8 cellular contexts compared by ENCODE assay signal in genomic region chr17:80875480-80875995, GRCh38.
A peak's percentile ranks its signal among the peaks of the same experiment; 100 is the strongest.
DNase-seq lines count a peak whose midpoint lies in the region; ATAC-seq, FAIRE-seq and TF ChIP-seq lines count a peak whose summit lies in the region.
"Not testable (repeated sequence)": the region's sequence is repeated elsewhere in the genome, so short reads cannot be mapped to it uniquely, and the experiment has no call there.

No MANE protein-coding gene starts in this region.

- peaks cover 38% of the 10 kb centered on the region for H3K36me3 Mint-ChIP-seq in T-helper 2 cell treated with Interferon-gamma antibody and Interleukin-4, amounts not matched to agents 5 μg/mL and 100 μg/mL, for 36 hours (ENCODE audit: low read depth)
- peaks cover 48% of the 10 kb centered on the region for H3K36me3 Mint-ChIP-seq in activated CD8-positive, alpha-beta T cell treated with anti-CD3 and anti-CD28 coated beads, Interleukin-2, amount 10 ng/mL, durations not matched to agents 7 days and 5 days (ENCODE audit: low read depth)
- peaks cover 55% of the 10 kb centered on the region for H3K36me3 Mint-ChIP-seq in activated naive CD4-positive, alpha-beta T cell treated with anti-CD3 and anti-CD28 coated beads, Interleukin-2, amount 10 ng/mL, durations not matched to agents 7 days and 5 days
- peaks cover 22% of the 10 kb centered on the region for H3K36me3 Mint-ChIP-seq in brain

- H3K27ac ChIP-seq in lower lobe of right lung = not testable (repeated sequence)

- H3K27me3 Mint-ChIP-seq in T-helper 2 cell treated with Interferon-gamma antibody and Interleukin-4, amounts not matched to agents 5 μg/mL and 100 μg/mL, for 36 hours (ENCODE audit: low read depth); activated CD8-positive, alpha-beta T cell treated with anti-CD3 and anti-CD28 coated beads, Interleukin-2, amount 10 ng/mL, durations not matched to agents 7 days and 5 days (ENCODE audit: low read depth); activated naive CD4-positive, alpha-beta T cell treated with anti-CD3 and anti-CD28 coated beads, Interleukin-2, amount 10 ng/mL, durations not matched to agents 7 days and 5 days; brain: not testable (repeated sequence)

- CTCF ChIA-PET in activated CD8-positive, alpha-beta T cell treated with anti-CD3 and anti-CD28 coated beads, Interleukin-2, amount 10 ng/mL, durations not matched to agents 7 days and 5 days (lab: Charles Lee); activated naive CD4-positive, alpha-beta T cell treated with anti-CD3 and anti-CD28 coated beads, Interleukin-2, amount 10 ng/mL, durations not matched to agents 7 days and 5 days (lab: Charles Lee): not testable (repeated sequence)

- not testable (repeated sequence) for H3K36me3 ChIP-seq in H7 (replicated peaks; ENCODE audit: control insufficient read depth, insufficient read depth, low read length); lower lobe of right lung

- H3K4me3 Mint-ChIP-seq in T-helper 2 cell treated with Interferon-gamma antibody and Interleukin-4, amounts not matched to agents 5 μg/mL and 100 μg/mL, for 36 hours = peak overlapping the region; percentile 60
- not testable (repeated sequence) for H3K4me3 Mint-ChIP-seq in activated CD8-positive, alpha-beta T cell treated with anti-CD3 and anti-CD28 coated beads, Interleukin-2, amount 10 ng/mL, durations not matched to agents 7 days and 5 days; activated naive CD4-positive, alpha-beta T cell treated with anti-CD3 and anti-CD28 coated beads, Interleukin-2, amount 10 ng/mL, durations not matched to agents 7 days and 5 days; brain

- peaks cover 55% of the 10 kb centered on the region for H3K4me1 Mint-ChIP-seq in T-helper 2 cell treated with Interferon-gamma antibody and Interleukin-4, amounts not matched to agents 5 μg/mL and 100 μg/mL, for 36 hours (ENCODE audit: low read depth)
- peaks cover 84% of the 10 kb centered on the region for H3K4me1 Mint-ChIP-seq in activated CD8-positive, alpha-beta T cell treated with anti-CD3 and anti-CD28 coated beads, Interleukin-2, amount 10 ng/mL, durations not matched to agents 7 days and 5 days (ENCODE audit: low read depth)
- peaks cover 87% of the 10 kb centered on the region for H3K4me1 Mint-ChIP-seq in activated naive CD4-positive, alpha-beta T cell treated with anti-CD3 and anti-CD28 coated beads, Interleukin-2, amount 10 ng/mL, durations not matched to agents 7 days and 5 days
- H3K4me1 Mint-ChIP-seq in brain = peaks cover 59% of the 10 kb centered on the region

- peaks cover 18% of the 10 kb centered on the region for H3K4me1 ChIP-seq in lower lobe of right lung

- H3K27ac Mint-ChIP-seq in T-helper 2 cell treated with Interferon-gamma antibody and Interleukin-4, amounts not matched to agents 5 μg/mL and 100 μg/mL, for 36 hours = peak overlapping the region; percentile 77
- peak overlapping the region; percentile 66 for H3K27ac Mint-ChIP-seq in activated CD8-positive, alpha-beta T cell treated with anti-CD3 and anti-CD28 coated beads, Interleukin-2, amount 10 ng/mL, durations not matched to agents 7 days and 5 days
- peak overlapping the region; percentile 81 for H3K27ac Mint-ChIP-seq in activated naive CD4-positive, alpha-beta T cell treated with anti-CD3 and anti-CD28 coated beads, Interleukin-2, amount 10 ng/mL, durations not matched to agents 7 days and 5 days
- peak overlapping the region in 3 of 5 experiments; percentile 55 to 98 (median 63) for H3K27ac Mint-ChIP-seq in brain

- POLR2A ChIA-PET in activated CD8-positive, alpha-beta T cell treated with anti-CD3 and anti-CD28 coated beads, Interleukin-2, amount 10 ng/mL, durations not matched to agents 7 days and 5 days (lab: Charles Lee) = interaction anchor here (1.0 kb wide), 1 partner anchor 18 kb away, joined by 3 read pairs; no protein-coding TSS in a partner anchor

- not testable (repeated sequence) for H3K9me3 Mint-ChIP-seq in T-helper 2 cell treated with Interferon-gamma antibody and Interleukin-4, amounts not matched to agents 5 μg/mL and 100 μg/mL, for 36 hours; activated CD8-positive, alpha-beta T cell treated with anti-CD3 and anti-CD28 coated beads, Interleukin-2, amount 10 ng/mL, durations not matched to agents 7 days and 5 days (ENCODE audit: insufficient read depth); activated naive CD4-positive, alpha-beta T cell treated with anti-CD3 and anti-CD28 coated beads, Interleukin-2, amount 10 ng/mL, durations not matched to agents 7 days and 5 days; brain

- not testable (repeated sequence) for ATAC-seq in activated CD8-positive, alpha-beta T cell treated with anti-CD3 and anti-CD28 coated beads, Interleukin-2, amount 10 ng/mL, durations not matched to agents 7 days and 5 days; left ventricle myocardium superior; lower lobe of right lung

- H3K27me3 ChIP-seq in H7 (ENCODE audit: control insufficient read depth, insufficient read depth, low read length); lower lobe of right lung (ENCODE audit: low read depth): not testable (repeated sequence)

- intact Hi-C loops in left ventricle myocardium superior (cut with micrococcal nuclease); lower lobe of right lung (cut with DNase I): not testable (repeated sequence)

- not testable (repeated sequence) for TF ChIP-seq CTCF in brain (conservative IDR thresholded peaks at IDR 0.05); lower lobe of right lung (IDR thresholded peaks at IDR 0.05)

- peak; percentile 23 for DNase-seq in H7
- not testable (repeated sequence) for DNase-seq in T-helper 2 cell treated with Interferon-gamma antibody and Interleukin-4, amounts not matched to agents 5 μg/mL and 100 μg/mL, for 36 hours (ENCODE audit: low spot score); activated CD8-positive, alpha-beta T cell treated with anti-CD3 and anti-CD28 coated beads, Interleukin-2, amount 10 ng/mL, durations not matched to agents 7 days and 5 days; urothelium cell line (ENCODE audit: low spot score)
- DNase-seq in activated naive CD4-positive, alpha-beta T cell treated with anti-CD3 and anti-CD28 coated beads, Interleukin-2, amount 10 ng/mL, durations not matched to agents 7 days and 5 days = peak; percentile 17
- peak; percentile 10 for DNase-seq in left ventricle myocardium superior
- DNase-seq in lower lobe of right lung = peak; percentile 18

- not testable (repeated sequence) for H3K4me3 ChIP-seq in H7 (ENCODE audit: insufficient read depth, low read depth, low read length); lower lobe of right lung

- H3K9me3 ChIP-seq in lower lobe of right lung = not testable (repeated sequence)

- FAIRE-seq in urothelium cell line (lab: Jason Lieb, UNC) = peak; percentile 68
